In the genomic region with DNA sequence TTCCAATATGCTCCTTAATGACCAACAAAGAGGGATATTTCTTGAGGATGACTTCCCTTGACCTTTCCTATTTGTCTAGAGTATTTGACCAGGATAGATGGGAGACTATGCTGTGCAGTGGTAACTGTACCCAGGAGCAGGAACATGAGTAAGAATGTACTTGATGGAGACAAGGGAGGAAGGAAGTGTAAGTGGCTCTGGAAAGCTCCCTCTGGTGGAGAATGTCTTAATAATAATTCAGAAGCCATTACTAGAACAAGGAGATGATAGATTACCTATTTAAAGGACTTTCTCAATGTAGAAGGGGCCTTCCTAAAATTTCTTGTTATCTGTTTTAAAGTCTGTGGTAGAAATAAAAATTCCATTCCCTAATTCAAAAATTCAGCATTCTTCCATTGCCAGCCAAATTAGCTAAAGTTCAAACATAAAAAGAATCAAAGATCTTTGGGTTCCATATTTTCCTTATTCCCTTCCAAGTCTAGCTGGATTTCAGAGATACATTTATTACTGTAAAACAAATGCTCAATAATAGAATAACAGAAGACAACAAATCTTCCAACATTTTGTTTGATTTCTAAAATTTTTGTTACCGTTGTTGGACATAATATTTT, we compare ENCODE assay signal across 8 cellular contexts.
DNase-seq lines count a peak whose midpoint lies in the region; ATAC-seq and TF ChIP-seq lines count a peak whose summit lies in the region.

No MANE protein-coding gene starts in this region.

- H3K27me3 Mint-ChIP-seq in glutamatergic neuron (ENCODE audit: unreplicated experiment): no peaks in the 10 kb centered on the region
- H3K27me3 Mint-ChIP-seq in activated T-helper 17 cell treated with anti-CD3 and anti-CD28 coated beads, Interleukin-2, amount 50 U/mL, for 72 hours: no peaks in the 10 kb centered on the region

- peaks cover 1% of the 10 kb centered on the region for H3K9me3 Mint-ChIP-seq in glutamatergic neuron (ENCODE audit: unreplicated experiment)
- no peaks in the 10 kb centered on the region for H3K9me3 Mint-ChIP-seq in activated T-helper 17 cell treated with anti-CD3 and anti-CD28 coated beads, Interleukin-2, amount 50 U/mL, for 72 hours

- no peaks in the 10 kb centered on the region for H3K4me1 ChIP-seq in thyroid gland

- TF ChIP-seq POLR2A in thyroid gland (IDR thresholded peaks at IDR 0.05): no peak

- intact Hi-C loops in thyroid gland (cut with DNase I): no loop called here

- ATAC-seq in GM21576 (IDR thresholded peaks at IDR 0.05; ENCODE audit: unreplicated experiment) (peak; percentile 81), SK-N-SH treated with all-trans-retinoic acid at 6 μM for 48 hours (peak; percentile 82)
- no peak for ATAC-seq in activated T-helper 17 cell treated with anti-CD3 and anti-CD28 coated beads, Interleukin-2, amount 50 U/mL, for 72 hours (replicated peaks)

- no peak overlapping the region for H3K4me3 Mint-ChIP-seq in glutamatergic neuron (ENCODE audit: unreplicated experiment)
- no peak overlapping the region for H3K4me3 Mint-ChIP-seq in activated T-helper 17 cell treated with anti-CD3 and anti-CD28 coated beads, Interleukin-2, amount 50 U/mL, for 72 hours

- H3K36me3 Mint-ChIP-seq in glutamatergic neuron (ENCODE audit: unreplicated experiment): no peaks in the 10 kb centered on the region
- H3K36me3 Mint-ChIP-seq in activated T-helper 17 cell treated with anti-CD3 and anti-CD28 coated beads, Interleukin-2, amount 50 U/mL, for 72 hours (ENCODE audit: low read depth): no peaks in the 10 kb centered on the region

- H3K36me3 ChIP-seq in GM06990 (ENCODE audit: control insufficient read depth, insufficient read depth, low read length): no peaks in the 10 kb centered on the region
- H3K36me3 ChIP-seq in thyroid gland: no peaks in the 10 kb centered on the region

- H3K4me3 ChIP-seq in GM06990 (replicated peaks; ENCODE audit: low read depth, low read length) (no peak overlapping the region), thyroid gland (replicated peaks in 1 of 3) (no peak overlapping the region)

- H3K27ac ChIP-seq in thyroid gland: no peak overlapping the region

- H3K27me3 ChIP-seq in GM06990 (replicated peaks; ENCODE audit: control insufficient read depth, insufficient read depth, low read length) (no peaks in the 10 kb centered on the region), thyroid gland (no peaks in the 10 kb centered on the region)

- TF ChIP-seq CTCF in GM06990 (IDR thresholded peaks at IDR 0.05; ENCODE audit: insufficient read depth, low read length, poor library complexity, severe bottlenecking) (peak; percentile 34), glutamatergic neuron (IDR thresholded peaks at IDR 0.05; ENCODE audit: partially characterized antibody, unreplicated experiment) (peak; percentile 66), thyroid gland (IDR thresholded peaks at IDR 0.05) (peak; percentile 11 to 66 (median 46))

- peaks cover 3% of the 10 kb centered on the region for H3K4me1 Mint-ChIP-seq in glutamatergic neuron (ENCODE audit: low read depth, unreplicated experiment)
- H3K4me1 Mint-ChIP-seq in activated T-helper 17 cell treated with anti-CD3 and anti-CD28 coated beads, Interleukin-2, amount 50 U/mL, for 72 hours: no peaks in the 10 kb centered on the region

- 95 to 96% methylated on average over 1 of the region's 1 CpG for WGBS in thyroid gland, 2 donors

- H3K9me3 ChIP-seq in thyroid gland: no peaks in the 10 kb centered on the region

- DNase-seq in GM06990 (ENCODE audit: extremely low read depth, insufficient read length) (no peak), HuH-7 (ENCODE audit: low spot score) (peak; percentile 2), glutamatergic neuron (no peak), thyroid gland (peak; percentile 1 to 2), mesenteric fat pad (ENCODE audit: low spot score) (no peak)

- no peak overlapping the region for H3K27ac Mint-ChIP-seq in glutamatergic neuron (ENCODE audit: unreplicated experiment)
- no peak overlapping the region for H3K27ac Mint-ChIP-seq in activated T-helper 17 cell treated with anti-CD3 and anti-CD28 coated beads, Interleukin-2, amount 50 U/mL, for 72 hours

TF ChIP-seq in SK-N-SH treated with all-trans-retinoic acid at 6 μM for 48 hours, 23 proteins besides CTCF, POLR2A, EP300 and RAD21 (continues in another document):
- TF ChIP-seq ZFP30 (CRISPR knock-in tag; IDR thresholded peaks at IDR 0.05): no peak
- no peak for TF ChIP-seq PATZ1 (CRISPR knock-in tag; IDR thresholded peaks at IDR 0.05; ENCODE audit: borderline replicate concordance)
- no peak for TF ChIP-seq TOX (CRISPR knock-in tag; IDR thresholded peaks at IDR 0.05; ENCODE audit: borderline replicate concordance)
- no peak for TF ChIP-seq ISL1 (CRISPR knock-in tag; IDR thresholded peaks at IDR 0.05)
- no peak for TF ChIP-seq TSHZ2 (CRISPR knock-in tag; IDR thresholded peaks at IDR 0.05)
- TF ChIP-seq, protein P1, sequence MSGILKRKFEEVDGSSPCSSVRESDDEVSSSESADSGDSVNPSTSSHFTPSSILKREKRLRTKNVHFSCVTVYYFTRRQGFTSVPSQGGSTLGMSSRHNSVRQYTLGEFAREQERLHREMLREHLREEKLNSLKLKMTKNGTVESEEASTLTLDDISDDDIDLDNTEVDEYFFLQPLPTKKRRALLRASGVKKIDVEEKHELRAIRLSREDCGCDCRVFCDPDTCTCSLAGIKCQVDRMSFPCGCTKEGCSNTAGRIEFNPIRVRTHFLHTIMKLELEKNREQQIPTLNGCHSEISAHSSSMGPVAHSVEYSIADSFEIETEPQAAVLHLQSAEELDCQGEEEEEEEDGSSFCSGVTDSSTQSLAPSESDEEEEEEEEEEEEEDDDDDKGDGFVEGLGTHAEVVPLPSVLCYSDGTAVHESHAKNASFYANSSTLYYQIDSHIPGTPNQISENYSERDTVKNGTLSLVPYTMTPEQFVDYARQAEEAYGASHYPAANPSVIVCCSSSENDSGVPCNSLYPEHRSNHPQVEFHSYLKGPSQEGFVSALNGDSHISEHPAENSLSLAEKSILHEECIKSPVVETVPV (CRISPR knock-in tag; IDR thresholded peaks at IDR 0.05): no peak
- no peak for TF ChIP-seq TCF4 (CRISPR knock-in tag; IDR thresholded peaks at IDR 0.05; ENCODE audit: borderline replicate concordance)
- no peak for TF ChIP-seq GLIS3 (CRISPR knock-in tag; IDR thresholded peaks at IDR 0.05)
- no peak for TF ChIP-seq BACH2 (CRISPR knock-in tag; IDR thresholded peaks at IDR 0.05; ENCODE audit: borderline replicate concordance)
- TF ChIP-seq POU6F1 (CRISPR knock-in tag; IDR thresholded peaks at IDR 0.05; ENCODE audit: borderline replicate concordance, low read depth): no peak
- TF ChIP-seq ZFP3 (CRISPR knock-in tag; IDR thresholded peaks at IDR 0.05): no peak
- no peak for TF ChIP-seq ARNTL (CRISPR knock-in tag; IDR thresholded peaks at IDR 0.05; ENCODE audit: borderline replicate concordance, low read depth)
- no peak for TF ChIP-seq PPARA (CRISPR knock-in tag; IDR thresholded peaks at IDR 0.05; ENCODE audit: borderline replicate concordance)
- no peak for TF ChIP-seq ZNF565 (CRISPR knock-in tag; conservative IDR thresholded peaks at IDR 0.05; ENCODE audit: low read depth)

Comparison
In these comparisons a context has a peak if more than half of its experiments do, and no peak if none do; other contexts are left out.
1. DNase-seq: peak in HuH-7 (single experiment) and thyroid gland (2 of 2); none in GM06990 (single experiment), glutamatergic neuron (single experiment) and mesenteric fat pad (single experiment).
2. Peak in every context shown above with its lines, with median percentiles within 50 percentile points of each other: CTCF ChIP-seq.